2 cellular contexts compared by ENCODE assay signal in genomic region chr12:57632369-57632897, GRCh38.
TF ChIP-seq lines count a peak whose summit lies in the region.

No MANE protein-coding gene starts in this region.

TF ChIP-seq in A549, 52 proteins besides CTCF, POLR2A, EP300 and RAD21:
- TF ChIP-seq CBX8 (IDR thresholded peaks at IDR 0.05) (no peak), MAFK (IDR thresholded peaks at IDR 0.05; ENCODE audit: partially characterized antibody) (peak; percentile 54), JUNB (IDR thresholded peaks at IDR 0.05) (no peak)

TF ChIP-seq in HepG2, 621 proteins besides CTCF, POLR2A, EP300 and RAD21 (continues in another document):
- TF ChIP-seq ZNF670 (CRISPR knock-in tag; IDR thresholded peaks at IDR 0.05; ENCODE audit: borderline replicate concordance) (0 out of 2 replicates have a peak, but pooled peaks have one; percentile 49), PRDM4 (CRISPR knock-in tag; IDR thresholded peaks at IDR 0.05; ENCODE audit: borderline replicate concordance) (no peak), MED1 (CRISPR knock-in tag; IDR thresholded peaks at IDR 0.05) (no peak), FOXK1 (CRISPR knock-in tag; IDR thresholded peaks at IDR 0.05; ENCODE audit: borderline replicate concordance, low read depth) (no peak), PATZ1 (CRISPR knock-in tag; IDR thresholded peaks at IDR 0.05) (peak; percentile 61), NFE2L1 (CRISPR knock-in tag; IDR thresholded peaks at IDR 0.05; ENCODE audit: borderline replicate concordance) (0 out of 2 replicates have a peak, but pooled peaks have one; percentile 65), AHR (CRISPR knock-in tag; IDR thresholded peaks at IDR 0.05) (0 out of 2 replicates have a peak, but pooled peaks have one; percentile 31), ARNT2 (CRISPR knock-in tag; IDR thresholded peaks at IDR 0.05; ENCODE audit: low read depth) (no peak), BCL3 (CRISPR knock-in tag; IDR thresholded peaks at IDR 0.05) (no peak), HINFP (CRISPR knock-in tag; IDR thresholded peaks at IDR 0.05; ENCODE audit: low read depth) (no peak), ZNF710 (CRISPR knock-in tag; IDR thresholded peaks at IDR 0.05; ENCODE audit: borderline replicate concordance) (0 out of 2 replicates have a peak, but pooled peaks have one; percentile 11), ZNF883 (CRISPR knock-in tag; IDR thresholded peaks at IDR 0.05; ENCODE audit: not compliant biosample characterization) (peak; percentile 50), NFE2L2 (IDR thresholded peaks at IDR 0.05; ENCODE audit: low read length) (peak; percentile 44; the same call in 1 of the 2 replicates), KIAA2018 (CRISPR knock-in tag; IDR thresholded peaks at IDR 0.05; ENCODE audit: borderline replicate concordance) (no peak), KLF9 (CRISPR knock-in tag; IDR thresholded peaks at IDR 0.05; ENCODE audit: low read depth) (no peak), MTF2 (CRISPR knock-in tag; IDR thresholded peaks at IDR 0.05; ENCODE audit: borderline replicate concordance) (no peak), SAP130 (CRISPR knock-in tag; IDR thresholded peaks at IDR 0.05; ENCODE audit: low read depth) (0 out of 2 replicates have a peak, but pooled peaks have one; percentile 32), FIP1L1 (IDR thresholded peaks at IDR 0.05; ENCODE audit: borderline replicate concordance, insufficient read depth, low read depth, low read length) (no peak), NFE2 (CRISPR knock-in tag; IDR thresholded peaks at IDR 0.05) (peak; percentile 92), ZBTB7B (CRISPR knock-in tag; IDR thresholded peaks at IDR 0.05) (0 out of 2 replicates have a peak, but pooled peaks have one; percentile 36), ZNF296 (CRISPR knock-in tag; conservative IDR thresholded peaks at IDR 0.05) (0 out of 2 replicates have a peak, but pooled peaks have one; percentile 9), HNRNPK (IDR thresholded peaks at IDR 0.05; ENCODE audit: low read depth, low read length, poor library complexity, severe bottlenecking) (peak; percentile 64), RNF2 (conservative IDR thresholded peaks at IDR 0.05; ENCODE audit: low read depth) (no peak), FOSL2 (CRISPR knock-in tag; IDR thresholded peaks at IDR 0.05) (0 out of 2 replicates have a peak, but pooled peaks have one; percentile 9), PHF20 (CRISPR knock-in tag; IDR thresholded peaks at IDR 0.05) (0 out of 2 replicates have a peak, but pooled peaks have one; percentile 12), ZNF737 (CRISPR knock-in tag; IDR thresholded peaks at IDR 0.05; ENCODE audit: borderline replicate concordance) (no peak), CSRNP1 (CRISPR knock-in tag; IDR thresholded peaks at IDR 0.05) (peak; percentile 26; the same call in 1 of the 2 replicates), GATAD2A (CRISPR knock-in tag; IDR thresholded peaks at IDR 0.05) (0 out of 2 replicates have a peak, but pooled peaks have one; percentile 10), MAFG (CRISPR knock-in tag; IDR thresholded peaks at IDR 0.05) (no peak), ZNF773 (CRISPR knock-in tag; IDR thresholded peaks at IDR 0.05; ENCODE audit: borderline replicate concordance) (no peak), ARID2 (CRISPR knock-in tag; IDR thresholded peaks at IDR 0.05; ENCODE audit: borderline replicate concordance) (peak; percentile 63; the same call in 1 of the 2 replicates), ZNF263 (CRISPR knock-in tag; IDR thresholded peaks at IDR 0.05) (peak; percentile 14; the same call in 1 of the 2 replicates)
- TF ChIP-seq, protein P1, sequence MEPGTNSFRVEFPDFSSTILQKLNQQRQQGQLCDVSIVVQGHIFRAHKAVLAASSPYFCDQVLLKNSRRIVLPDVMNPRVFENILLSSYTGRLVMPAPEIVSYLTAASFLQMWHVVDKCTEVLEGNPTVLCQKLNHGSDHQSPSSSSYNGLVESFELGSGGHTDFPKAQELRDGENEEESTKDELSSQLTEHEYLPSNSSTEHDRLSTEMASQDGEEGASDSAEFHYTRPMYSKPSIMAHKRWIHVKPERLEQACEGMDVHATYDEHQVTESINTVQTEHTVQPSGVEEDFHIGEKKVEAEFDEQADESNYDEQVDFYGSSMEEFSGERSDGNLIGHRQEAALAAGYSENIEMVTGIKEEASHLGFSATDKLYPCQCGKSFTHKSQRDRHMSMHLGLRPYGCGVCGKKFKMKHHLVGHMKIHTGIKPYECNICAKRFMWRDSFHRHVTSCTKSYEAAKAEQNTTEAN (CRISPR knock-in tag; conservative IDR thresholded peaks at IDR 0.05), result no peak
